In the genomic region with DNA sequence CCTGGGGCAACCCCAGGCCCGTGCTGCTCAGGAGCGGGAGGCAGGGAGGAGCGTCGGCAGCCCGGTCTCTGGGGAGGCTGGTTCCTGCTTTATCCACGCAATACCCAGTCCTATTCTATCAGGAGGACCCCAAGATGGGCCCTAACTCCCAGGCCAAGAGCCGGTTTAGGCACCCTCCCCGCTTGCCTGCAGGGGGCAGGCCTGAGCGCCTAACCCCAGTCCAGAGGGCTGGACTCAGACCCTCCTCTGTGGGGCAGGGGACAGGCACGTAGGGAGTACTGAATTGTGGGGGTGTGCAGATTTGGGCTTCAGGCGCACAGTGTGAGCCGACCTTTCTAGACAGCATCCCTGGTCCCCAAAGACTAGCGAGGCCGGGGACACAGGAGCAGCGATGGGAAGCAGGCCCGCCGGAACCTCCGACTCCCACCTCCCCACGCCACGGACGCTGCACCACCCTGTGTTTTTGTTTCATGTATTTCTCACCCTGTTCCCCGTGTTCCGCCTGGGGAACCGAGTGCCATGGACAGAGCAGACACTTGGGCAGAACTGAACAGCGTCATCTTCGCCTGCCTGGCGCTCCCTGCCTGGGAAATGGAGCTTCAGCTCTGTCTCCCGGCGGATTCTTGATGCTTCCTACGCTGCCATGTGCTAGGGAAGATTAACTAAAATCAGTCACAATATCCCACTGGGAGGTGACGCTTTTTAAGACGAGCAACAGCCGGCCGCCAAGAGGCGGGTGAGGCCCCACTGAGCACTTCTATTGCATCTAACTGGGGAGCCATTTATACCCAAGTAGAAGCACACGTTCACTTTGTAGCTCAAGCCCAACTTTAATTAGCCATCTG, we compare ENCODE assay signal across 8 cellular contexts. TPM values are rescaled to one million over a fixed set of nuclear protein-coding genes. Genes with fewer than 3 reads are reported as not detected.
A peak's percentile ranks its signal among the peaks of the same experiment; 100 is the strongest.
DNase-seq lines count a peak whose midpoint lies in the region; ATAC-seq and TF ChIP-seq lines count a peak whose summit lies in the region.

No MANE protein-coding gene starts in this region.

- H3K4me3 ChIP-seq in fibroblast of villous mesenchyme (ENCODE audit: low read depth, low read length) (no peak overlapping the region), prostate gland (no peak overlapping the region)

- no peaks in the 10 kb centered on the region for H3K27me3 ChIP-seq in prostate gland (replicated peaks; ENCODE audit: insufficient read depth)

- H3K36me3 ChIP-seq in prostate gland = no peaks in the 10 kb centered on the region

- H3K9me3 ChIP-seq in prostate gland = no peaks in the 10 kb centered on the region

- TF ChIP-seq POLR2A in prostate gland (IDR thresholded peaks at IDR 0.05) = no peak

- H3K27ac ChIP-seq in VCaP (no peak overlapping the region), prostate gland (no peak overlapping the region)

- H3K4me1 ChIP-seq in prostate gland (replicated peaks) = no peaks in the 10 kb centered on the region

- ATAC-seq in HG03039 (IDR thresholded peaks at IDR 0.05; ENCODE audit: unreplicated experiment) = no peak
- no peak for ATAC-seq in GM18868 (IDR thresholded peaks at IDR 0.05; ENCODE audit: unreplicated experiment)

- TF ChIP-seq CTCF in VCaP (conservative IDR thresholded peaks at IDR 0.05) (peak; percentile 78), fibroblast of villous mesenchyme (IDR thresholded peaks at IDR 0.05; ENCODE audit: insufficient read depth, low read depth, low read length) (peak; percentile 78), prostate gland (IDR thresholded peaks at IDR 0.05) (peak in 1 of 4 experiments; percentile 42)

- 80% methylated on average over 35 of the region's 36 CpGs for WGBS in prostate gland

- intact Hi-C loops in prostate gland (cut with DNase I) = loop anchor here (5.0 kb wide), 1 partner anchor 100 kb away; no protein-coding TSS in a partner anchor

- DNase-seq in activated CD4-positive, alpha-beta T cell treated with anti-CD3 and anti-CD28 coated beads, Interleukin-2, amount 50 U/mL, for 1 hour = peak; percentile 8
- no peak for DNase-seq in activated CD4-positive, alpha-beta T cell treated with anti-CD3 and anti-CD28 coated beads for 4 hours
- DNase-seq in fibroblast of villous mesenchyme (ENCODE audit: low read depth) (peak; percentile 22), prostate gland (ENCODE audit: low spot score) (no peak)
- peak; percentile 62 for DNase-seq in stimulated activated CD8-positive, alpha-beta memory T cell treated with anti-CD3 and anti-CD28 coated beads, Interleukin-4, amount 100 ng/mL, for 48 hours

RNA-seq across cellular contexts. Expression of gene NUDT1, which starts 5.3 kb away (rescaled TPM):
- total RNA-seq in fibroblast of villous mesenchyme (13.4 and 30.3 TPM in 2 replicates), prostate gland (10 to 100 TPM; 18.1 to 35.3 TPM)

RNA-seq across cellular contexts. Expression of gene MRM2, which starts 5.4 kb away (rescaled TPM):
- total RNA-seq in fibroblast of villous mesenchyme (18.4 and 19.0 TPM in 2 replicates), prostate gland (10 to 100 TPM; 21.8 to 23.0 TPM)

RNA-seq across cellular contexts. Expression of gene MAD1L1, which starts 14.6 kb away (rescaled TPM):
- total RNA-seq in fibroblast of villous mesenchyme (43.6 and 67.6 TPM in 2 replicates), prostate gland (10 to 100 TPM; 79.3 to 91.9 TPM)

Comparison
In these comparisons a context has a peak if more than half of its experiments do, and no peak if none do; other contexts are left out.
1. DNase-seq: peak in activated CD4-positive, alpha-beta T cell treated with anti-CD3 and anti-CD28 coated beads, Interleukin-2, amount 50 U/mL, for 1 hour (single experiment), fibroblast of villous mesenchyme (single experiment) and stimulated activated CD8-positive, alpha-beta memory T cell treated with anti-CD3 and anti-CD28 coated beads, Interleukin-4, amount 100 ng/mL, for 48 hours (single experiment); none in activated CD4-positive, alpha-beta T cell treated with anti-CD3 and anti-CD28 coated beads for 4 hours (0 of 2) and prostate gland (single experiment).